In the genomic region with DNA sequence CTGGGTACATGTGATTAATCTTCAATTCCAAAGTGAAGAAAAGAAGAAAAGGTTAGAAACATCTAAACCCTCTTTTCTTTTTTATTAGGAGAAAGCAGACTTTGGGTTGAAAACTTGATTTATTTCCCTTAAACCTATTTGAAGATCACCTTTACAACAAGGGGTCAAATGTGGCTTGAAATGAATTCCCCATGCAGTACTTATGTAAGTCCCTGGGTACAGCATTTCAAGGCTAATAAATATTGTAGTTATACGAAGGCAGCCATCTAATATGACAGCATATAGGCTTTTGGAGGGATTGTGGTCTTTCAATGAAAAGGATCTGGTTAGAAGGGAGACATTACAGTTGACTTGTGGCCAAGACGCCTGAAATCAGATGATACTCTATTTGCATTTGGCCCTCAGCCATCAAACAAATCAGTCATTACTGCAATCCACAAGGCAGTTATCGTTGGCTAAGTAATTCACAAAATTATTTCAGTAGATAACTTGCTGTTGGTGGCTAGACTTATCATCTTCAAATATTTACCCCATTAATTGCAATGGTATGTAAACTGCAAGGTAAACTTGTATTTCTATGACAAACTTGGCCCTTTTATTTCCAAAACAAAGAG, we compare ENCODE assay signal across 13 cellular contexts.
DNase-seq lines count a peak whose midpoint lies in the region; ATAC-seq and TF ChIP-seq lines count a peak whose summit lies in the region.
"Had no signal": no experiment of that assay in that cellular context is flagged by ENCODE, and none has a peak within 500 bp of the region (broad histone marks: within the 10 kb centered on the region; RNA-seq: fewer than 3 reads in every experiment).

No MANE protein-coding gene starts in this region.

- no peaks in the 10 kb centered on the region for H3K9me3 ChIP-seq in uterus
- H3K9me3 ChIP-seq: ovary, tibial nerve had no signal

- no peak for ATAC-seq in GM18519 (IDR thresholded peaks at IDR 0.05; ENCODE audit: low FRiP score, unreplicated experiment)

- no peak for TF ChIP-seq CTCF in uterus (IDR thresholded peaks at IDR 0.05)

- H3K4me3 ChIP-seq in uterus = no peak overlapping the region
- H3K4me3 ChIP-seq: ovary, tibial nerve had no signal

- intact Hi-C loops in uterus (cut with DNase I; ENCODE audit: low total_unique reads) = no loop called here

- DNase-seq in NCI-H2081 (lab: John Stamatoyannopoulos, UW) = peak; percentile 40 to 75
- no peak for DNase-seq in NCI-H2081 treated with DMSO at 0.1 percent for 48 hours (lab: John Stamatoyannopoulos, UW)
- DNase-seq in NCI-H446 treated with DMSO at 0.1 percent for 48 hours (lab: John Stamatoyannopoulos, UW) = peak; percentile 77
- peak; percentile 35 for DNase-seq in cerebellar cortex (ENCODE audit: low spot score)
- peak in 1 of 2 donors; percentile 34 for DNase-seq in uterus
- no peak for DNase-seq in NCI-H187 treated with DMSO at 0.1 percent for 48 hours (lab: John Stamatoyannopoulos, UW)
- DNase-seq in stimulated activated CD4-positive, alpha-beta T cell treated with anti-CD3 and anti-CD28 coated beads, Interleukin-2, amount 100 ng/mL, for 48 hours = no peak
- DNase-seq: activated CD4-positive, CD25-positive, alpha-beta regulatory T cell treated with anti-CD3 and anti-CD28 coated beads, Interleukin-2, amount 50 U/mL, for 72 hours; brain microvascular endothelial cell; ovary had no signal

- H3K27ac ChIP-seq in uterus = peak overlapping the region; percentile 51 to 59
- H3K27ac ChIP-seq: 22Rv1, brain microvascular endothelial cell, ovary, tibial nerve had no signal

- H3K27me3 ChIP-seq in uterus = no peaks in the 10 kb centered on the region
- H3K27me3 ChIP-seq: brain microvascular endothelial cell, ovary, tibial nerve had no signal

- peaks cover 7 to 8% of the 10 kb centered on the region in 2 donors for H3K4me1 ChIP-seq in uterus

- TF ChIP-seq POLR2A in uterus (IDR thresholded peaks at IDR 0.05) = no peak

- H3K36me3 ChIP-seq in uterus = no peaks in the 10 kb centered on the region
- H3K36me3 ChIP-seq: brain microvascular endothelial cell, ovary, tibial nerve had no signal

Comparison
In these comparisons a context has a peak if more than half of its experiments do, and no peak if none do; other contexts are left out.
1. DNase-seq: peak in NCI-H2081 (2 of 2), NCI-H446 treated with DMSO at 0.1 percent for 48 hours (single experiment) and cerebellar cortex (single experiment); none in NCI-H2081 treated with DMSO at 0.1 percent for 48 hours (single experiment), NCI-H187 treated with DMSO at 0.1 percent for 48 hours (single experiment) and stimulated activated CD4-positive, alpha-beta T cell treated with anti-CD3 and anti-CD28 coated beads, Interleukin-2, amount 100 ng/mL, for 48 hours (0 of 2).